Comparison of ENCODE assay signal across 20 cellular contexts in the genomic region with DNA sequence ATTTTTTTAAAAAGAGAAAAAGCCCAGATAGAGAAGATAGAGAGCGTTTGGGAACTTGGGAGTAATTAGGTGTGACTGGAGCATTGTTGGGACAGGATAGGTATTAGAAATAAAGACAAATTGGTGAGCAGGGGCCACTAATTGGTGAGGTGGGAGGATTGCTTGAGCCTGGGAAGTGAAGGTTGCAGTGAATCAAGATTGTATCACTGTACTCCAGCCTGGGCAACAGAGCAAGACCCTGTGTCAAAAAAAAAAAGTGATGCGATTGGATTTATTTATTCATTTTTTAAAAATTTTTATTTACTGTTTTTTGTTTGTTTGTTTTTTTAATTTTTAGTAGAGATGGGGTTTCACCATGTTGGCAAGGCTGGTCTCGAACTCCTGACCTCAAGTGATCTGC.
"Had no signal": no experiment of that assay in that cellular context is flagged by ENCODE, and none has a peak within 500 bp of the region (broad histone marks: within the 10 kb centered on the region; RNA-seq: fewer than 3 reads in every experiment).

No MANE protein-coding gene starts in this region.

- H3K4me3 Mint-ChIP-seq: activated naive CD4-positive, alpha-beta T cell treated with anti-CD3 and anti-CD28 coated beads, Interleukin-2, amount 50 U/mL, for 24 hours had no signal

- H3K27ac ChIP-seq: VCaP had no signal

- ATAC-seq: PC-3 had no signal

- H3K27me3 Mint-ChIP-seq: activated naive CD4-positive, alpha-beta T cell treated with anti-CD3 and anti-CD28 coated beads, Interleukin-2, amount 50 U/mL, for 24 hours had no signal

- DNase-seq: activated CD4-positive, alpha-beta T cell treated with anti-CD3 and anti-CD28 coated beads, Interleukin-2, amount 50 U/mL, for 1 hour; activated CD4-positive, CD25-positive, alpha-beta regulatory T cell; activated CD8-positive, alpha-beta memory T cell treated with anti-CD3 and anti-CD28 coated beads for 24 hours; activated effector memory CD4-positive, alpha-beta T cell treated with Interleukin-2 at 50 U/mL for 16 hours; activated naive CD4-positive, alpha-beta T cell; activated T-cell treated with anti-CD3 and anti-CD28 coated beads for 4 hours; cerebellar nuclear complex; Karpas-422; MM.1S; NCI-H1105; NCI-H1436; NCI-H1694 treated with DMSO at 0.1 percent for 48 hours; NCI-H2029 treated with DMSO at 0.1 percent for 48 hours; NCI-H510A treated with DMSO at 0.1 percent for 48 hours; PC-3; SHP77 treated with DMSO at 0.1 percent for 48 hours; T-helper 2 cell; T1000 had no signal

- H3K9me3 Mint-ChIP-seq: activated naive CD4-positive, alpha-beta T cell treated with anti-CD3 and anti-CD28 coated beads, Interleukin-2, amount 50 U/mL, for 24 hours had no signal
